ENCODE assay signal across 8 cellular contexts in the genomic region with DNA sequence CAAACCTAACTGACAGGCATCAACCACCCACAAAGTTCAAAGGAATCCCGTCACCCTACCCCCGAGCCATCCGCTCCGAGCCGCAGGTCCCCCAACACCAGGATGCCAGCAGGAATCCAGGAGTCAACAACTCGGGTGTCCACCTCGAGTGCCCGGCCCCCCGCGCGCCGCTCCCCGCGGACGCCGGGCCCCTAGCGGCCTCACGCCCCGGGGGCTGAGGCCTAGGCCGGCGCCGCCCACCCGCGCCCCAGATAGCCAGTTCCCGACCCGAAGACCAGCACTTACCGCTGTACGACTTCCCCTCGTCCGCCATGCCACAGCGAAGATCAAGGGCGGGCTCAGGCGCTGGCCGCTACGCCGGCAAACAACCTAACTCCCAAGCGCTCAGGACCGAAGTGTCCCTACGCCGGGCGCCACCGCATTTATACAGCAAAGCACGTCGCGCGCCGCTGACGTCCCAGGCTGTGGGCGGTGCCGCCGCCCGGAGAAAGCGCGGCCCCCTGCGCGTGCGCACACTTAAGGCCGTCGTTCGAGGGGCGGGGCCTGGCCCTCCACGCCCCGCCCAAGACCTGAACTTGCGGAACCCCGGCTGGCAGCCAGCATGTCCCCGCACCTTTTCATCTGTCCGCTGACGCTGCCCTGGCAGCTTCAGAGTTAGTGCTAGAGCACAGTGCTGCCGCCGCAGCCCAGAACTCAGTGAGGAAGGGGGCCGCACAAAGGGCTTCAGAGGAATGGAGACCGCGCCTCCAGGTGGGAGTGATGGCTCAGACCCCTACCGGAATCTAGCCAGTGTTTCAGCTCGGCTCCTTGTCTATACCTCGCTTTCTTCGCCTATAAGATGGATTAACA. TPM values are rescaled to one million over a fixed set of nuclear protein-coding genes. Genes with fewer than 3 reads are reported as not detected.
A peak's percentile ranks its signal among the peaks of the same experiment; 100 is the strongest.
DNase-seq lines count a peak whose midpoint lies in the region; ATAC-seq, FAIRE-seq and TF ChIP-seq lines count a peak whose summit lies in the region.

A gene (minus strand): TSS at position 397 of the 849 bp plus-strand sequence. CDS start 84 bp downstream, at position 313.

- peak within 1 kb of the TSS; percentile 94 for H3K4me3 Mint-ChIP-seq in T-helper 2 cell treated with Interferon-gamma antibody and Interleukin-4, amounts not matched to agents 5 μg/mL and 100 μg/mL, for 36 hours

- ATAC-seq in HG02973 (IDR thresholded peaks at IDR 0.05; ENCODE audit: unreplicated experiment): peak; percentile 74

- H3K4me1 Mint-ChIP-seq in T-helper 2 cell treated with Interferon-gamma antibody and Interleukin-4, amounts not matched to agents 5 μg/mL and 100 μg/mL, for 36 hours (ENCODE audit: low read depth): peaks cover 20% of the 10 kb centered on the region

- FAIRE-seq in GM18507 (lab: Jason Lieb, UNC): peak; percentile 85

- intact Hi-C loops in ascending aorta (cut with DNase I): loop anchor here (1.0 kb wide), 3 partner anchors 18 to 76 kb away; a partner anchor contains a TSS

- peaks cover 41% of the 10 kb centered on the region for H3K36me3 Mint-ChIP-seq in T-helper 2 cell treated with Interferon-gamma antibody and Interleukin-4, amounts not matched to agents 5 μg/mL and 100 μg/mL, for 36 hours (ENCODE audit: low read depth)

- no peaks in the 10 kb centered on the region for H3K9me3 Mint-ChIP-seq in T-helper 2 cell treated with Interferon-gamma antibody and Interleukin-4, amounts not matched to agents 5 μg/mL and 100 μg/mL, for 36 hours

- H3K27me3 Mint-ChIP-seq in T-helper 2 cell treated with Interferon-gamma antibody and Interleukin-4, amounts not matched to agents 5 μg/mL and 100 μg/mL, for 36 hours (ENCODE audit: low read depth): no peaks in the 10 kb centered on the region

- peaks cover 4 to 14% of the 10 kb centered on the region in 2 donors for H3K4me1 ChIP-seq in ascending aorta

- peak; percentile 98 for DNase-seq in GM18507 (ENCODE audit: extremely low spot score, insufficient read length, low read depth)
- peak; percentile 92 for DNase-seq in NCI-H2029 (lab: John Stamatoyannopoulos, UW)
- peak; percentile 97 for DNase-seq in T-helper 2 cell treated with Interferon-gamma antibody and Interleukin-4, amounts not matched to agents 5 μg/mL and 100 μg/mL, for 36 hours (ENCODE audit: low spot score)
- DNase-seq in ascending aorta (ENCODE audit: low spot score in 2 of 2): peak; percentile 71 to 96
- peak; percentile 96 for DNase-seq in hepatic stellate cell (ENCODE audit: low spot score)
- DNase-seq in retina: peak; percentile 99
- DNase-seq in cortex of kidney (lab: John Stamatoyannopoulos, UW): no peak

- H3K27ac ChIP-seq in ascending aorta: peak within 1 kb of the TSS; percentile 78 to 97

- peak within 1 kb of the TSS; percentile 99 for H3K27ac Mint-ChIP-seq in T-helper 2 cell treated with Interferon-gamma antibody and Interleukin-4, amounts not matched to agents 5 μg/mL and 100 μg/mL, for 36 hours

- H3K36me3 ChIP-seq in ascending aorta: peaks cover 30 to 34% of the 10 kb centered on the region in 2 donors

- H3K4me3 ChIP-seq in ascending aorta: peak within 1 kb of the TSS; percentile 93 to 94

- H3K9me3 ChIP-seq in ascending aorta: no peaks in the 10 kb centered on the region

- no peaks in the 10 kb centered on the region for H3K27me3 ChIP-seq in ascending aorta

- peak in 1 of 3 experiments; percentile 37 for TF ChIP-seq CTCF in ascending aorta (IDR thresholded peaks at IDR 0.05)

RNA-seq across cellular contexts. Expression of the gene that starts here (rescaled TPM):
- total RNA-seq in ascending aorta: 41.8 TPM
